Comparison of ENCODE assay signal across 1 cellular context in genomic region chr5:150630459-150631325, GRCh38.
TF ChIP-seq lines count a peak whose summit lies in the region.

No MANE protein-coding gene starts in this region.

TF ChIP-seq in H1, 55 proteins besides CTCF, POLR2A, EP300 and RAD21:
- TF ChIP-seq ZNF274 (IDR thresholded peaks at IDR 0.05; ENCODE audit: borderline replicate concordance, extremely low read depth, low read length) (no peak), FOSL1 (IDR thresholded peaks at IDR 0.05; ENCODE audit: insufficient read depth, low read depth, low read length) (no peak), CBX8 (IDR thresholded peaks at IDR 0.05; ENCODE audit: borderline replicate concordance, low read depth, low read length) (no peak), NANOG (IDR thresholded peaks at IDR 0.05; ENCODE audit: insufficient read depth, low read depth, low read length, poor library complexity, severe bottlenecking) (no peak), SRF (IDR thresholded peaks at IDR 0.05; ENCODE audit: low read depth, low read length) (no peak), RXRA (IDR thresholded peaks at IDR 0.05; ENCODE audit: insufficient read depth, low read depth, low read length) (no peak), NRF1 (IDR thresholded peaks at IDR 0.05; ENCODE audit: low read depth, low read length) (no peak)
